ENCODE assay signal across 2 cellular contexts in the genomic region with DNA sequence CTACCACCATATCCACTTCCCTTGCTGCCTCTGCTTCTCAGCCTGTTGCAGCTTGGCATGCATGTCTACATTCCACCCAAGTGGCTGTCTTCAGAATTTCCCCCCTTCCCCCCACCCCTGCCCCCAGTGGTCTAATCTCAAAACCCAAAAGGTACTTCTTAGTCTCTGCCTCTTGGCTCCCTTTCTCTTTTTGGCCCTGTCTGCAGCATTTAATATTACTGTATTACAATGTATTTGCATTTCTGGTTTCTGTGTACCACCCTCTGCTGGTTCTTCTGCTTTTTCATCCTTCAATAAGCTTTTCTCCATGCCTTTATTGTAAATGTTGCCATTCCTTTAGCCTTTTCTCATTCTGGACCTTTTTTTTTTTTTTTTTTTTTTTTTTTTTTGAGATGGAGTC.
TF ChIP-seq lines count a peak whose summit lies in the region.

No MANE protein-coding gene starts in this region.

TF ChIP-seq in HEK293T, 16 proteins besides CTCF, POLR2A, EP300 and RAD21:
- TF ChIP-seq ZNF384 (IDR thresholded peaks at IDR 0.05) (0 out of 2 replicates have a peak, but pooled peaks have one; percentile 40), FOXM1 (IDR thresholded peaks at IDR 0.05; ENCODE audit: borderline replicate concordance) (no peak)

TF ChIP-seq in GM12878, 131 proteins besides CTCF, POLR2A, EP300 and RAD21:
- TF ChIP-seq TCF7 (IDR thresholded peaks at IDR 0.05; ENCODE audit: borderline replicate concordance), result no peak
- TF ChIP-seq POU2F2 (IDR thresholded peaks at IDR 0.05; ENCODE audit: borderline replicate concordance, low read depth, low read length), result 0 out of 3 replicates have a peak, but pooled peaks have one; percentile 30
